Comparison of ENCODE assay signal across 16 cellular contexts in the genomic region with DNA sequence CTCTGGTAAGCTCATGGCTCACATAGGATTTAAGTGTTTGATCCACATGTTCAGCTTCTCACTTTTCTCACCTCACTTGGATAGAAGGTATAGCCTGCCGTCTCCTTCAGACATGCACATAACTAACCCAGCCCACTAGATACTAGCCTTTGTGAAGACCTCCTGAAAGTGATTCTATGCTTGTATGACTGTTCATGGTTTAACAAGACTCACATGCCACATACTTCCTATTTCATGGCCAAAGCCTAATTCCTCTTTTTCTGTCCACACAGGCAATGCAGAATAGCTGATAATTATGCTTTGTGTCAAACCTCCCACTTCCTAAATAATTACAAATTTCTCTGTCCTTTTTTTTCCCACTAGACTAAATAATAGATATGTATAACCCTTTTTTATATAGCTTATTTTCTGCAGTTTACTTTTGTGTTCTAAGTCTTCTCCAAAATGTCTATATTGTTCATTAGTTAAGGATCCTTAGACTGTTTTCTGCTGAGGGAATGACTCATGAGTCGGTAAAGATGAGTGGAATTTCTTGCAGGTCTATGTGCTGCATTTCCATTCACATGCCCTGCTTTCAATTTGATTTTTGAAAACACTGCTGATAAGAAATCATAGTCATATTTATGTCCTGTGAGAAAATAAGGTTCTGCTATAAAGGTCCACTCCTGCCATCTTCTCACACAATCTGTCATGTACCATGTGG. TPM values are rescaled to one million over a fixed set of nuclear protein-coding genes. Genes with fewer than 3 reads are reported as not detected.
DNase-seq lines count a peak whose midpoint lies in the region; ATAC-seq and TF ChIP-seq lines count a peak whose summit lies in the region.
"Had no signal": no experiment of that assay in that cellular context is flagged by ENCODE, and none has a peak within 500 bp of the region (broad histone marks: within the 10 kb centered on the region; RNA-seq: fewer than 3 reads in every experiment).

No MANE protein-coding gene starts in this region.

- H3K36me3 Mint-ChIP-seq in CD14-positive monocyte (peaks cover 0 to 2% of the 10 kb centered on the region in 2 donors), HFFc6 (ENCODE audit: low read depth) (peaks cover 10% of the 10 kb centered on the region; the same call in 1 of the 2 replicates)

- H3K4me1 ChIP-seq in adipocyte (ENCODE audit: control insufficient read depth, insufficient read depth, low read length) (peaks cover 22% of the 10 kb centered on the region), tibial nerve (peaks cover 0 to 4% (median 0%) of the 10 kb centered on the region in 4 donors)

- no peak for TF ChIP-seq POLR2A in tibial nerve (IDR thresholded peaks at IDR 0.05)

- 90 to 94% methylated on average over 2 of the region's 2 CpGs for WGBS in tibial nerve, 2 donors

- H3K4me1 Mint-ChIP-seq in CD14-positive monocyte (peaks cover 15% of the 10 kb centered on the region), HFFc6 (ENCODE audit: low read depth) (peaks cover 50% of the 10 kb centered on the region)
- H3K4me1 Mint-ChIP-seq: activated CD4-positive, alpha-beta T cell treated with anti-CD3 and anti-CD28 coated beads, Interleukin-2, amount 10 ng/mL, durations not matched to agents 24 days and 14 days; T-helper 17 cell had no signal

- no peak for TF ChIP-seq EP300 in tibial nerve (IDR thresholded peaks at IDR 0.05)

- H3K27me3 ChIP-seq in adipocyte (replicated peaks; ENCODE audit: control insufficient read depth, insufficient read depth, low read length) (no peaks in the 10 kb centered on the region), tibial nerve (no peaks in the 10 kb centered on the region)

- H3K9me3 ChIP-seq in adipocyte (ENCODE audit: control insufficient read depth, low read length) (no peaks in the 10 kb centered on the region), tibial nerve (no peaks in the 10 kb centered on the region)
- H3K9me3 ChIP-seq: thoracic aorta had no signal

- no peak overlapping the region for H3K27ac ChIP-seq in tibial nerve
- H3K27ac ChIP-seq: thoracic aorta had no signal

- no peak overlapping the region for H3K4me3 Mint-ChIP-seq in CD14-positive monocyte
- peak overlapping the region; percentile 46; the same call in 1 of the 2 replicates for H3K4me3 Mint-ChIP-seq in HFFc6
- H3K4me3 Mint-ChIP-seq: activated CD4-positive, alpha-beta T cell treated with anti-CD3 and anti-CD28 coated beads, Interleukin-2, amount 10 ng/mL, durations not matched to agents 24 days and 14 days; T-helper 17 cell had no signal

- intact Hi-C loops in CD14-positive monocyte (cut with micrococcal nuclease) = loop anchor here in 1 of 2 donors (5.0 kb wide), 1 partner anchor 62 kb away; no protein-coding TSS in a partner anchor
- intact Hi-C loops in left cardiac atrium (cut with DNase I) = no loop called here

- DNase-seq in CD14-positive monocyte (ENCODE audit: low spot score) = no peak
- no peak for DNase-seq in HFFc6
- DNase-seq in KG1 (lab: John Stamatoyannopoulos, UW) = peak; percentile 16
- peak; percentile 24 for DNase-seq in adipocyte (ENCODE audit: low read depth)
- no peak for DNase-seq in tibial nerve (ENCODE audit: low spot score in 2 of 2)
- DNase-seq in left cardiac atrium = no peak
- no peak for DNase-seq in NCI-H1694 (lab: John Stamatoyannopoulos, UW)
- DNase-seq: activated CD4-positive, alpha-beta T cell treated with anti-CD3 and anti-CD28 coated beads, Interleukin-2, amount 10 ng/mL, durations not matched to agents 24 days and 14 days; GDM1; MM.1S; NCI-H226; T-helper 17 cell had no signal

- H3K9me3 Mint-ChIP-seq in CD14-positive monocyte (peaks cover 4 to 17% (median 7%) of the 10 kb centered on the region in 7 donors), HFFc6 (peaks cover 6% of the 10 kb centered on the region; the same call in 1 of the 2 replicates)
- H3K9me3 Mint-ChIP-seq: activated CD4-positive, alpha-beta T cell treated with anti-CD3 and anti-CD28 coated beads, Interleukin-2, amount 10 ng/mL, durations not matched to agents 24 days and 14 days had no signal

- H3K36me3 ChIP-seq in adipocyte (ENCODE audit: control insufficient read depth, insufficient read depth, low read length, severe bottlenecking) (no peaks in the 10 kb centered on the region), tibial nerve (no peaks in the 10 kb centered on the region)
- H3K36me3 ChIP-seq: thoracic aorta had no signal

- H3K9ac ChIP-seq in adipocyte (ENCODE audit: low read length) = no peak overlapping the region

- H3K27me3 Mint-ChIP-seq in CD14-positive monocyte (ENCODE audit: low read depth in 3 of 3) (no peaks in the 10 kb centered on the region), HFFc6 (ENCODE audit: insufficient read depth) (no peaks in the 10 kb centered on the region)
- H3K27me3 Mint-ChIP-seq: activated CD4-positive, alpha-beta T cell treated with anti-CD3 and anti-CD28 coated beads, Interleukin-2, amount 10 ng/mL, durations not matched to agents 24 days and 14 days; T-helper 17 cell had no signal

- TF ChIP-seq CTCF in CD14-positive monocyte (IDR thresholded peaks at IDR 0.05) (no peak), HFFc6 (IDR thresholded peaks at IDR 0.05) (no peak), tibial nerve (IDR thresholded peaks at IDR 0.05) (no peak)

- ATAC-seq in left cardiac atrium (no peak), HG03108 (IDR thresholded peaks at IDR 0.05; ENCODE audit: unreplicated experiment) (no peak)
- ATAC-seq: Panc1, T-helper 17 cell had no signal

- H3K4me3 ChIP-seq in adipocyte (ENCODE audit: low read length) = no peak overlapping the region
- H3K4me3 ChIP-seq in tibial nerve = no peak overlapping the region
- H3K4me3 ChIP-seq: smooth muscle cell, thoracic aorta had no signal

- H3K27ac Mint-ChIP-seq in CD14-positive monocyte = peak overlapping the region in 4 of 7 donors; percentile 21 to 84 (median 46)
- no peak overlapping the region for H3K27ac Mint-ChIP-seq in HFFc6
- H3K27ac Mint-ChIP-seq: activated CD4-positive, alpha-beta T cell treated with anti-CD3 and anti-CD28 coated beads, Interleukin-2, amount 10 ng/mL, durations not matched to agents 24 days and 14 days; T-helper 17 cell had no signal

RNA-seq across cellular contexts. Expression of a gene that starts 43.0 kb away (rescaled TPM):
- polyA plus RNA-seq in CD14-positive monocyte = 10 to 100 TPM; 42.6 to 59.9 TPM
- total RNA-seq in HFFc6 (2021; fragmentation: NEBNext Ultra II Directional; extraction: Animal tissue kit (Norgen Biotek cat#: 25700)) = 10 to 100 TPM; 50.0 to 59.3 (median 57.8) TPM
- 10 to 100 TPM; 42.6 to 76.6 (median 62.3) TPM for total RNA-seq in tibial nerve
- total RNA-seq in left cardiac atrium = 10 to 100 TPM; 78.1 to 80.3 TPM

Comparison
In these comparisons a context has a peak if more than half of its experiments do, and no peak if none do; other contexts are left out.
1. DNase-seq: peak in KG1 (single experiment) and adipocyte (single experiment); none in CD14-positive monocyte (single experiment), HFFc6 (single experiment), tibial nerve (0 of 2), left cardiac atrium (single experiment) and NCI-H1694 (single experiment).